Comparison of ENCODE assay signal across 26 cellular contexts in the genomic region with DNA sequence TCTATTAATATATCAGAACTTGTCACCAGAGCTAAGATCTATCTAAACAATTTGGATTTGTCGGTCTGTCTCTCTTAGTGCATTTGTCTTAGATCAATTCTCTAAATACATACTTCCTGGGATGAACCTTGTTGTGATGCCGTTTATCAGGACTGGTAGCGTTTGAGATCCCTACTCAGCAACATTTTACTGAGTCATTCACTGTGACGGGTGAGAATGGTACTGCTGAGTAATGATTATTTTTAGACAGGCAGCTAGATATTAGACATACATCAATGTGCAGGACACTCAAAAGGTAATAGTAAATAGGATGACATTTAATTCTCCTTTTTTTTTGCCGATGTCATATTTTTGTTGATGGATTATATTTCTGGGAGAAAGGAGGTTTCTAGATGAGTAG.
DNase-seq lines count a peak whose midpoint lies in the region; ATAC-seq and TF ChIP-seq lines count a peak whose summit lies in the region.
"Had no signal": no experiment of that assay in that cellular context is flagged by ENCODE, and none has a peak within 500 bp of the region (broad histone marks: within the 10 kb centered on the region; RNA-seq: fewer than 3 reads in every experiment).

No MANE protein-coding gene starts in this region.

- ATAC-seq in IMR-90 (ENCODE audit: low read depth) (no peak), psoas muscle (peak; percentile 54 to 74 (median 66))
- ATAC-seq: activated naive CD8-positive, alpha-beta T cell treated with anti-CD3 and anti-CD28 coated beads, Interleukin-2, amount 50 U/mL, for 24 hours; body of pancreas; WTC11 had no signal

- no CpG with 5 or more reads among the region's 5 CpGs for WGBS in IMR-90 (ENCODE audit: extremely low coverage in 2 of 2, insufficient read length in 1 of 2), 2 experiments
- WGBS in psoas muscle, 3 donors, result 68 to 82% (median 80%) methylated on average over 5 of the region's 5 CpGs

- DNase-seq in IMR-90 (peak; percentile 7), RPMI7951 (ENCODE audit: low read depth) (peak; percentile 68), epithelial cell of esophagus (ENCODE audit: low read depth) (peak; percentile 39), psoas muscle (no peak), RWPE1 (ENCODE audit: low spot score) (no peak), NOMO-1 (lab: John Stamatoyannopoulos, UW; ENCODE audit: unreplicated experiment in 2 of 2) (no peak)
- no peak for DNase-seq in activated T-helper 2 cell treated with anti-CD3 and anti-CD28 coated beads, Interferon-gamma antibody, Interleukin-2, Interleukin-4, amounts not matched to agents 10 μg/mL and 5 μg/mL and 100 μg/mL, durations not matched to agents 14 hours and 24 hours and 36 hours (ENCODE audit: low spot score)
- DNase-seq: activated CD4-positive, alpha-beta T cell treated with anti-CD3 and anti-CD28 coated beads, Interleukin-2, amount 10 ng/mL, durations not matched to agents 7 days and 5 days; activated gamma-delta T cell treated with Interleukin-2 at 50 U/mL for 16 hours; activated naive CD8-positive, alpha-beta T cell treated with anti-CD3 and anti-CD28 coated beads, Interleukin-2, amount 50 U/mL, for 24 hours; activated T-cell treated with anti-CD3 and anti-CD28 coated beads, Interleukin-2, amount 50 U/mL, for 24 hours; body of pancreas; CD4-positive, CD25-positive, alpha-beta regulatory T cell; DND-41; NCI-H1417; NCI-H2029 treated with DMSO at 0.1 percent for 48 hours; NCI-H345; NCI-H748 treated with DMSO at 0.1 percent for 48 hours; Right ventricle myocardium superior; stimulated activated naive CD4-positive, alpha-beta T cell treated with Interleukin-2 at 50 U/mL for 16 hours; T-helper 9 cell had no signal

- H3K23ac ChIP-seq in IMR-90 (ENCODE audit: low read depth, low read length), result no peak overlapping the region

- no peak overlapping the region for H3K9ac ChIP-seq in IMR-90 (ENCODE audit: low read depth, low read length)

- no TSS peak for BruUV-seq in IMR-90 (replicated peaks; lab: Mats Ljungman, UMichigan)

- H3K4me1 Mint-ChIP-seq in activated T-helper 2 cell treated with anti-CD3 and anti-CD28 coated beads, Interferon-gamma antibody, Interleukin-2, Interleukin-4, amounts not matched to agents 10 μg/mL and 5 μg/mL and 100 μg/mL, durations not matched to agents 14 hours and 24 hours and 36 hours (ENCODE audit: low read depth), result no peaks in the 10 kb centered on the region
- H3K4me1 Mint-ChIP-seq: activated CD4-positive, alpha-beta T cell treated with anti-CD3 and anti-CD28 coated beads, Interleukin-2, amount 10 ng/mL, durations not matched to agents 7 days and 5 days; activated naive CD8-positive, alpha-beta T cell treated with anti-CD3 and anti-CD28 coated beads, Interleukin-2, amount 50 U/mL, for 24 hours; CD4-positive, CD25-positive, alpha-beta regulatory T cell; IgD-negative memory B cell; WTC11 had no signal

- H3K14ac ChIP-seq in IMR-90 (replicated peaks; ENCODE audit: low read depth, low read length), result no peak overlapping the region

- H4K5ac ChIP-seq in IMR-90 (ENCODE audit: low read depth, low read length), result no peak overlapping the region

- no peak overlapping the region for H3K4me3 Mint-ChIP-seq in activated T-helper 2 cell treated with anti-CD3 and anti-CD28 coated beads, Interferon-gamma antibody, Interleukin-2, Interleukin-4, amounts not matched to agents 10 μg/mL and 5 μg/mL and 100 μg/mL, durations not matched to agents 14 hours and 24 hours and 36 hours (ENCODE audit: low read depth)
- H3K4me3 Mint-ChIP-seq: activated CD4-positive, alpha-beta T cell treated with anti-CD3 and anti-CD28 coated beads, Interleukin-2, amount 10 ng/mL, durations not matched to agents 7 days and 5 days; activated naive CD8-positive, alpha-beta T cell treated with anti-CD3 and anti-CD28 coated beads, Interleukin-2, amount 50 U/mL, for 24 hours; activated T-cell treated with anti-CD3 and anti-CD28 coated beads, Interleukin-2, amount 50 U/mL, for 24 hours; CD4-positive, CD25-positive, alpha-beta regulatory T cell; WTC11 had no signal

- H3K9me3 Mint-ChIP-seq in activated T-helper 2 cell treated with anti-CD3 and anti-CD28 coated beads, Interferon-gamma antibody, Interleukin-2, Interleukin-4, amounts not matched to agents 10 μg/mL and 5 μg/mL and 100 μg/mL, durations not matched to agents 14 hours and 24 hours and 36 hours, result no peaks in the 10 kb centered on the region
- H3K9me3 Mint-ChIP-seq: activated CD4-positive, alpha-beta T cell treated with anti-CD3 and anti-CD28 coated beads, Interleukin-2, amount 10 ng/mL, durations not matched to agents 7 days and 5 days; activated naive CD8-positive, alpha-beta T cell treated with anti-CD3 and anti-CD28 coated beads, Interleukin-2, amount 50 U/mL, for 24 hours; activated T-cell treated with anti-CD3 and anti-CD28 coated beads, Interleukin-2, amount 50 U/mL, for 24 hours; memory B cell had no signal

- no peak for TF ChIP-seq RAD21 in IMR-90 (IDR thresholded peaks at IDR 0.05; ENCODE audit: low read length)

- no peak overlapping the region for H2AFZ ChIP-seq in IMR-90 (replicated peaks; ENCODE audit: low read length, poor library complexity)

- no peak overlapping the region for H3K27ac Mint-ChIP-seq in activated T-helper 2 cell treated with anti-CD3 and anti-CD28 coated beads, Interferon-gamma antibody, Interleukin-2, Interleukin-4, amounts not matched to agents 10 μg/mL and 5 μg/mL and 100 μg/mL, durations not matched to agents 14 hours and 24 hours and 36 hours
- H3K27ac Mint-ChIP-seq: activated CD4-positive, alpha-beta T cell treated with anti-CD3 and anti-CD28 coated beads, Interleukin-2, amount 10 ng/mL, durations not matched to agents 7 days and 5 days; activated naive CD8-positive, alpha-beta T cell treated with anti-CD3 and anti-CD28 coated beads, Interleukin-2, amount 50 U/mL, for 24 hours; activated T-cell treated with anti-CD3 and anti-CD28 coated beads, Interleukin-2, amount 50 U/mL, for 24 hours; CD4-positive, CD25-positive, alpha-beta regulatory T cell; IgD-negative memory B cell; memory B cell; progenitor cell of endocrine pancreas; WTC11 had no signal

- in situ Hi-C loops in IMR-90 (cut with MboI; ENCODE audit: low sequenced_read_pairs), result no loop called here

- intact Hi-C loops in IMR-90 (cut with micrococcal nuclease) (loop anchor here (1.0 kb wide), 1 partner anchor 27 kb away; no protein-coding TSS in a partner anchor), psoas muscle (cut with DNase I) (no loop called here)
- intact Hi-C loops in activated T-helper 2 cell treated with anti-CD3 and anti-CD28 coated beads, Interferon-gamma antibody, Interleukin-2, Interleukin-4, amounts not matched to agents 10 μg/mL and 5 μg/mL and 100 μg/mL, durations not matched to agents 14 hours and 24 hours and 36 hours (cut with micrococcal nuclease), result no loop called here

- no peak for TF ChIP-seq POLR2A in IMR-90 (IDR thresholded peaks at IDR 0.05; ENCODE audit: low read depth, low read length)

- H3K9me1 ChIP-seq in IMR-90 (ENCODE audit: insufficient read depth, low read length), result no peaks in the 10 kb centered on the region

- no peak overlapping the region for H2BK120ac ChIP-seq in IMR-90 (ENCODE audit: low read depth, low read length)

- no peak overlapping the region for H3K4ac ChIP-seq in IMR-90 (ENCODE audit: low read depth, low read length)

- H4K8ac ChIP-seq in IMR-90 (ENCODE audit: low read depth in 2 of 2, low read length in 2 of 2), result no peak overlapping the region

- H3K4me3 ChIP-seq in IMR-90 (ENCODE audit: insufficient read depth, low read depth, low read length), result no peak overlapping the region
- H3K4me3 ChIP-seq in epithelial cell of esophagus (ENCODE audit: low read length), result no peak overlapping the region
- no peak overlapping the region for H3K4me3 ChIP-seq in psoas muscle
- H3K4me3 ChIP-seq: body of pancreas had no signal

- H3K18ac ChIP-seq in IMR-90 (ENCODE audit: low read depth, low read length), result no peak overlapping the region

- POLR2A ChIA-PET in IMR-90 (lab: Charles Lee; ENCODE audit: unreplicated experiment) (no interaction called here), RWPE1 (lab: Yijun Ruan, JAX; ENCODE audit: low non-redundant PET) (no interaction called here)

- no peak overlapping the region for H4K91ac ChIP-seq in IMR-90 (ENCODE audit: insufficient read depth, low read depth, low read length)

- TF ChIP-seq CTCF in IMR-90 (conservative IDR thresholded peaks at IDR 0.05; ENCODE audit: low read depth, low read length), result no peak
- TF ChIP-seq CTCF in epithelial cell of esophagus (IDR thresholded peaks at IDR 0.05; ENCODE audit: insufficient read depth, low read depth, low read length, missing control alignments), result no peak
- TF ChIP-seq CTCF in psoas muscle (IDR thresholded peaks at IDR 0.05), result no peak
- TF ChIP-seq CTCF in RWPE1 (conservative IDR thresholded peaks at IDR 0.05; ENCODE audit: low read depth), result no peak

- no peak overlapping the region for H2AK9ac ChIP-seq in IMR-90 (replicated peaks; ENCODE audit: low read depth, low read length, poor library complexity)

- H3K36me3 Mint-ChIP-seq in activated T-helper 2 cell treated with anti-CD3 and anti-CD28 coated beads, Interferon-gamma antibody, Interleukin-2, Interleukin-4, amounts not matched to agents 10 μg/mL and 5 μg/mL and 100 μg/mL, durations not matched to agents 14 hours and 24 hours and 36 hours (ENCODE audit: low read depth), result no peaks in the 10 kb centered on the region
- H3K36me3 Mint-ChIP-seq: CD4-positive, CD25-positive, alpha-beta regulatory T cell; IgD-negative memory B cell; memory B cell; WTC11 had no signal

- H3K9me3 ChIP-seq in IMR-90 (ENCODE audit: control insufficient read depth, insufficient read depth, low read length), result no peaks in the 10 kb centered on the region; the same call in 1 of the 2 replicates
- no peaks in the 10 kb centered on the region for H3K9me3 ChIP-seq in psoas muscle
- H3K9me3 ChIP-seq: body of pancreas, neutrophil had no signal

- H3K79me1 ChIP-seq in IMR-90 (ENCODE audit: low read depth in 1 of 2, low read length in 2 of 2), result no peaks in the 10 kb centered on the region

- no peaks in the 10 kb centered on the region for H4K20me1 ChIP-seq in IMR-90 (ENCODE audit: insufficient read depth, low read length)

- H3K36me3 ChIP-seq in IMR-90 (ENCODE audit: control insufficient read depth, insufficient read depth, low read length) (no peaks in the 10 kb centered on the region), psoas muscle (ENCODE audit: insufficient read depth in 1 of 2, low read depth in 1 of 2) (no peaks in the 10 kb centered on the region)
- H3K36me3 ChIP-seq: neutrophil had no signal

- H3K27ac ChIP-seq in IMR-90 (ENCODE audit: insufficient read depth, low read length), result no peak overlapping the region
- no peak overlapping the region for H3K27ac ChIP-seq in psoas muscle
- no peak overlapping the region for H3K27ac ChIP-seq in RWPE1
- H3K27ac ChIP-seq: body of pancreas, neutrophil had no signal

- H3K27me3 ChIP-seq in IMR-90 (ENCODE audit: control insufficient read depth, insufficient read depth, low read length) (no peaks in the 10 kb centered on the region), psoas muscle (ENCODE audit: insufficient read depth in 3 of 3, low read length in 2 of 3) (no peaks in the 10 kb centered on the region)
- H3K27me3 ChIP-seq: body of pancreas, neutrophil had no signal

- no peak overlapping the region for H3K56ac ChIP-seq in IMR-90 (ENCODE audit: extremely low read depth, insufficient read depth, low read length)

- H2BK20ac ChIP-seq in IMR-90 (ENCODE audit: low read depth, low read length), result no peak overlapping the region; the same call in 1 of the 2 replicates

- dilution Hi-C loops in IMR-90 (cut with HindIII; ENCODE audit: low sequenced_read_pairs, unreplicated experiment), result no loop called here

- no peak overlapping the region for H2AK5ac ChIP-seq in IMR-90 (ENCODE audit: low read depth, low read length)

- H3K4me1 ChIP-seq in IMR-90 (ENCODE audit: control insufficient read depth, insufficient read depth, low read length), result peaks cover 4% of the 10 kb centered on the region; the same call in 1 of the 2 replicates
- no peaks in the 10 kb centered on the region for H3K4me1 ChIP-seq in psoas muscle
- H3K4me1 ChIP-seq: body of pancreas had no signal

- no peaks in the 10 kb centered on the region for H3K27me3 Mint-ChIP-seq in activated T-helper 2 cell treated with anti-CD3 and anti-CD28 coated beads, Interferon-gamma antibody, Interleukin-2, Interleukin-4, amounts not matched to agents 10 μg/mL and 5 μg/mL and 100 μg/mL, durations not matched to agents 14 hours and 24 hours and 36 hours (ENCODE audit: low read depth)
- H3K27me3 Mint-ChIP-seq: activated CD4-positive, alpha-beta T cell treated with anti-CD3 and anti-CD28 coated beads, Interleukin-2, amount 10 ng/mL, durations not matched to agents 7 days and 5 days; activated naive CD8-positive, alpha-beta T cell treated with anti-CD3 and anti-CD28 coated beads, Interleukin-2, amount 50 U/mL, for 24 hours; activated T-cell treated with anti-CD3 and anti-CD28 coated beads, Interleukin-2, amount 50 U/mL, for 24 hours; CD4-positive, CD25-positive, alpha-beta regulatory T cell; progenitor cell of endocrine pancreas had no signal

- no peak overlapping the region for H2BK5ac ChIP-seq in IMR-90 (ENCODE audit: low read depth, low read length, poor library complexity, severe bottlenecking)

- CTCF ChIA-PET in IMR-90 (lab: Yijun Ruan, JAX), result no interaction called here
- CTCF ChIA-PET in RWPE1 (lab: Yijun Ruan, JAX), result no interaction called here

- H2BK15ac ChIP-seq in IMR-90 (ENCODE audit: low read depth, low read length), result no peak overlapping the region

- H3K4me2 ChIP-seq in IMR-90 (ENCODE audit: low read depth, low read length), result no peak overlapping the region

Comparison
In these comparisons a context has a peak if more than half of its experiments do, and no peak if none do; other contexts are left out.
1. DNase-seq: peak in IMR-90 (single experiment), RPMI7951 (single experiment) and epithelial cell of esophagus (single experiment); none in psoas muscle (0 of 2), RWPE1 (single experiment), NOMO-1 (0 of 2) and activated T-helper 2 cell treated with anti-CD3 and anti-CD28 coated beads, Interferon-gamma antibody, Interleukin-2, Interleukin-4, amounts not matched to agents 10 μg/mL and 5 μg/mL and 100 μg/mL, durations not matched to agents 14 hours and 24 hours and 36 hours (single experiment).